In genomic region chr7:154584352-154585252, GRCh38 we compare ENCODE assay signal across 13 cellular contexts.
A peak's percentile ranks its signal among the peaks of the same experiment; 100 is the strongest.
DNase-seq lines count a peak whose midpoint lies in the region; ATAC-seq, FAIRE-seq and TF ChIP-seq lines count a peak whose summit lies in the region.
"Had no signal": no experiment of that assay in that cellular context is flagged by ENCODE, and none has a peak within 500 bp of the region (broad histone marks: within the 10 kb centered on the region; RNA-seq: fewer than 3 reads in every experiment).

No MANE protein-coding gene starts in this region.

- TF ChIP-seq CTCF in D721Med (IDR thresholded peaks at IDR 0.05; ENCODE audit: insufficient read depth, missing control alignments) (peak; percentile 63), brain (conservative IDR thresholded peaks at IDR 0.05) (peak; percentile 40 to 66), nephron progenitor cell (IDR thresholded peaks at IDR 0.05) (peak; percentile 48), GM13976 (IDR thresholded peaks at IDR 0.05; ENCODE audit: borderline replicate concordance, control extremely low read depth, extremely low read depth, insufficient read depth, missing control alignments) (no peak), osteoblast (IDR thresholded peaks at IDR 0.05; ENCODE audit: extremely low read depth, low read depth, low read length) (no peak)

- no peak overlapping the region for H3K23ac ChIP-seq in trophoblast cell (ENCODE audit: low read length)

- no peak overlapping the region for H2BK5ac ChIP-seq in trophoblast cell (ENCODE audit: low read depth, low read length, poor library complexity)

- no peaks in the 10 kb centered on the region for H3K9me3 Mint-ChIP-seq in brain
- peaks cover 3% of the 10 kb centered on the region for H3K9me3 Mint-ChIP-seq in nephron progenitor cell

- H3K4me1 ChIP-seq in trophoblast cell (ENCODE audit: control insufficient read depth in 1 of 2, insufficient read depth in 2 of 2, low read length in 2 of 2), result peaks cover 0 to 6% of the 10 kb centered on the region in 2 experiments
- no peaks in the 10 kb centered on the region for H3K4me1 ChIP-seq in osteoblast (ENCODE audit: insufficient read depth, low read length)
- H3K4me1 ChIP-seq: spleen had no signal

- H4K91ac ChIP-seq in trophoblast cell (ENCODE audit: low read depth, low read length), result no peak overlapping the region

- H2BK120ac ChIP-seq in trophoblast cell (ENCODE audit: insufficient read depth, low read length, poor library complexity), result no peak overlapping the region

- peaks cover 3% of the 10 kb centered on the region for H3K27me3 Mint-ChIP-seq in brain
- H3K27me3 Mint-ChIP-seq in nephron progenitor cell (ENCODE audit: low read depth, poor library complexity), result peaks cover 19% of the 10 kb centered on the region

- no peak overlapping the region for H4K8ac ChIP-seq in trophoblast cell (ENCODE audit: low read depth, low read length)

- no peak overlapping the region for H2AK5ac ChIP-seq in trophoblast cell (ENCODE audit: low read length)

- H3K4ac ChIP-seq in trophoblast cell (ENCODE audit: low read depth, low read length), result no peak overlapping the region

- no peaks in the 10 kb centered on the region for H4K20me1 ChIP-seq in osteoblast (ENCODE audit: insufficient read depth, low read length)

- H3K9me3 ChIP-seq in trophoblast cell (ENCODE audit: insufficient read depth, low read depth, low read length) (peaks cover 2% of the 10 kb centered on the region), osteoblast (ENCODE audit: low read depth, low read length) (no peaks in the 10 kb centered on the region)

- H3K36me3 Mint-ChIP-seq in brain, result no peaks in the 10 kb centered on the region
- H3K36me3 Mint-ChIP-seq in nephron progenitor cell (ENCODE audit: low read depth), result no peaks in the 10 kb centered on the region

- H3K4me2 ChIP-seq in trophoblast cell (ENCODE audit: low read length) (no peak overlapping the region), osteoblast (ENCODE audit: insufficient read depth, low read length) (no peak overlapping the region)

- in situ Hi-C loops in GM13976 (cut with MboI; ENCODE audit: low sequenced_read_pairs, unreplicated experiment), result no loop called here

- H3K4me3 Mint-ChIP-seq in brain, result no peak overlapping the region
- H3K4me3 Mint-ChIP-seq in nephron progenitor cell, result no peak overlapping the region

- no peak overlapping the region for H4K12ac ChIP-seq in trophoblast cell (ENCODE audit: low read depth, low read length)

- no peak overlapping the region for H3K27ac ChIP-seq in trophoblast cell (ENCODE audit: low read depth, low read length)
- no peak overlapping the region for H3K27ac ChIP-seq in osteoblast (ENCODE audit: low read depth, low read length)
- H3K27ac ChIP-seq: spleen had no signal

- H3K27me3 ChIP-seq in trophoblast cell (ENCODE audit: insufficient read depth, low read length) (no peaks in the 10 kb centered on the region), osteoblast (ENCODE audit: insufficient read depth, low read length) (no peaks in the 10 kb centered on the region)
- H3K27me3 ChIP-seq: spleen had no signal

- peaks cover 10% of the 10 kb centered on the region for H3K4me1 Mint-ChIP-seq in brain
- peaks cover 6% of the 10 kb centered on the region for H3K4me1 Mint-ChIP-seq in nephron progenitor cell

- FAIRE-seq in D721Med (lab: Jason Lieb, UNC), result no peak
- FAIRE-seq: bronchial epithelial cell, endothelial cell of umbilical vein, HTR-8/SVneo had no signal

- H3K27ac Mint-ChIP-seq in brain (peak overlapping the region in 1 of 5 experiments; percentile 52), nephron progenitor cell (no peak overlapping the region)

- no peak for DNase-seq in D721Med (ENCODE audit: insufficient read length, low spot score)
- peak; percentile 8 for DNase-seq in M059J (ENCODE audit: low read depth)
- DNase-seq in nephron progenitor cell, result no peak
- no peak for DNase-seq in GM13976 (ENCODE audit: low spot score)
- no peak for DNase-seq in trophoblast cell
- DNase-seq in osteoblast (ENCODE audit: insufficient read length, low spot score, missing footprints), result no peak
- DNase-seq: NCI-H1930, spleen had no signal

- no peak overlapping the region for H3K14ac ChIP-seq in trophoblast cell (ENCODE audit: low read length)

- no peak overlapping the region for H3K18ac ChIP-seq in trophoblast cell (ENCODE audit: low read length)

- no peak overlapping the region for H2BK12ac ChIP-seq in trophoblast cell (ENCODE audit: low read length)

- H3K36me3 ChIP-seq in trophoblast cell (ENCODE audit: control insufficient read depth in 1 of 2, insufficient read depth in 2 of 2, low read length in 2 of 2) (no peaks in the 10 kb centered on the region), osteoblast (ENCODE audit: insufficient read depth, low read length) (no peaks in the 10 kb centered on the region)
- H3K36me3 ChIP-seq: spleen had no signal

- no peaks in the 10 kb centered on the region for H3K79me1 ChIP-seq in trophoblast cell (ENCODE audit: low read length)

- WGBS in trophoblast cell (ENCODE audit: extremely low coverage, insufficient coverage, insufficient read length), result 100% methylated on average over 1 of the region's 20 CpGs

- no peak overlapping the region for H3K4me3 ChIP-seq in trophoblast cell (ENCODE audit: low read depth, low read length)
- no peak overlapping the region for H3K4me3 ChIP-seq in osteoblast (ENCODE audit: insufficient read depth, low read length)
- H3K4me3 ChIP-seq: spleen had no signal

- no peaks in the 10 kb centered on the region for H3K79me2 ChIP-seq in trophoblast cell (ENCODE audit: control insufficient read depth, insufficient read depth, low read length, poor library complexity)
- no peaks in the 10 kb centered on the region for H3K79me2 ChIP-seq in osteoblast (ENCODE audit: insufficient read depth, low read length)

- ATAC-seq in GM21447 (IDR thresholded peaks at IDR 0.05; ENCODE audit: unreplicated experiment), result no peak

- H3K9ac ChIP-seq in trophoblast cell (ENCODE audit: low read length), result no peak overlapping the region

- no peak overlapping the region for H2AFZ ChIP-seq in trophoblast cell (ENCODE audit: insufficient read depth, low read length, poor library complexity)
- no peak overlapping the region for H2AFZ ChIP-seq in osteoblast (ENCODE audit: low read length)

Comparison
In these comparisons a context has a peak if more than half of its experiments do, and no peak if none do; other contexts are left out.
1. CTCF ChIP-seq: peak in D721Med (single experiment), brain (2 of 2) and nephron progenitor cell (single experiment); none in GM13976 (single experiment) and osteoblast (single experiment).